In genomic region chr14:62144863-62145262, GRCh38 we compare ENCODE assay signal across 23 cellular contexts.
"Had no signal": no experiment of that assay in that cellular context is flagged by ENCODE, and none has a peak within 500 bp of the region (broad histone marks: within the 10 kb centered on the region; RNA-seq: fewer than 3 reads in every experiment).

No MANE protein-coding gene starts in this region.

- DNase-seq: cerebellar nuclear complex; effector CD8-positive, alpha-beta T cell; endodermal cell; heart left ventricle; hippocampal formation; left cardiac atrium; left lung; lower lobe of right lung; naive thymus-derived CD8-positive, alpha-beta T cell; nephron progenitor cell; nucleus accumbens; right cardiac atrium; small intestine; stimulated activated CD4-positive, alpha-beta T cell treated with anti-CD3 and anti-CD28 coated beads, Interleukin-15, amount 100 ng/mL, for 24 hours; stimulated activated CD4-positive, alpha-beta T cell treated with anti-CD3 and anti-CD28 coated beads, Interleukin-2, amount 100 ng/mL, for 48 hours; stimulated activated naive B cell treated with anti-CD40 and anti-IgM and Interleukin-4, amounts not matched to agents 10 μg/mL and 1 μg/mL and 100 μg/mL, for 72 hours; upper lobe of right lung had no signal

- H3K4me3 ChIP-seq: heart left ventricle, left lung, lower lobe of right lung, prostate gland, thoracic aorta, tibial nerve, upper lobe of right lung, vagina had no signal

- H3K27me3 ChIP-seq: left lung, tibial nerve, upper lobe of right lung, vagina had no signal

- H3K27ac ChIP-seq: epithelial cell of prostate, left lung, lower lobe of right lung, prostate gland, thoracic aorta, tibial nerve, upper lobe of right lung, vagina had no signal

- H3K4me1 ChIP-seq: left lung, lower lobe of right lung, prostate gland, upper lobe of right lung, vagina had no signal

- H3K9me3 ChIP-seq: lower lobe of right lung, prostate gland, upper lobe of right lung had no signal

- H3K36me3 ChIP-seq: heart left ventricle, left lung, lower lobe of right lung, prostate gland, thoracic aorta, tibial nerve, upper lobe of right lung, vagina had no signal

- ATAC-seq: esophagus mucosa; left lung; lower lobe of right lung; naive thymus-derived CD8-positive, alpha-beta T cell; stimulated activated naive B cell treated with anti-CD40 and anti-IgM and Interleukin-4, amounts not matched to agents 10 μg/mL and 1 μg/mL and 100 μg/mL, for 72 hours; upper lobe of right lung had no signal
